Comparison of ENCODE assay signal across 1 cellular context in the genomic region with DNA sequence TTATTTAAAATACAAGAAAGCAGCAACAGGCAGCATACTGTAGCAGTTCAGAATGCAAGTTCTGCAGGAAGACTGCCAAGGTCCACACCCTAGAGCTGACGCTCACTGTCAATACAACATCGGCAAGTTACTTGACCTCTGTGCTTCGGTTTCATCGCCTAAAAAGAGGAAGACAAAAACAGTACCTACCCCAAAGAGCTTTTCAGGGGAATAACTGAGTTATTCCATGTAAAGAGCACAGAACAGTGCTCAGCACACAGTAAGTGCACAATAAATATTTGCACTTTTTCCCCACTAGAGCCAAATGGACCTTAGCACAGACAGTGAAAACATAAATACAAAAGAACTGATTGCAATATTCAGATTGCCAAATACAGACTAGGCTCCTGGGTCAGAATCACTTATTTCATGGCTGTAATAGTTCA.
TF ChIP-seq lines count a peak whose summit lies in the region.

No MANE protein-coding gene starts in this region.

TF ChIP-seq in HepG2, 621 proteins besides CTCF, POLR2A, EP300 and RAD21 (continued from another document and continues in another):
- no peak for TF ChIP-seq NFAT5 (CRISPR knock-in tag; IDR thresholded peaks at IDR 0.05)
- no peak for TF ChIP-seq ZNF235 (CRISPR knock-in tag; IDR thresholded peaks at IDR 0.05; ENCODE audit: borderline replicate concordance)
- TF ChIP-seq ZSCAN9 (CRISPR knock-in tag; IDR thresholded peaks at IDR 0.05; ENCODE audit: borderline replicate concordance): peak; percentile 81; the same call in 1 of the 2 replicates
- TF ChIP-seq, protein P1, sequence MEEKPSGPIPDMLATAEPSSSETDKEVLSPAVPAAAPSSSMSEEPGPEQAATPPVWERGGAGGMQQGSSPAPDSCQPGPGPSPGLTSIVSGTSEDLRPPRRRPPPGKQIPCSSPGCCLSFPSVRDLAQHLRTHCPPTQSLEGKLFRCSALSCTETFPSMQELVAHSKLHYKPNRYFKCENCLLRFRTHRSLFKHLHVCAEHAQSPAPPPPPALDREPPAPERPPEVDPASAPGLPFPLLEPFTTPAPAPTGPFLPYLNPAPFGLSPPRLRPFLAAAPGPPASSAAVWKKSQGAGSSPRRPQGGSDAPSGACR (CRISPR knock-in tag; IDR thresholded peaks at IDR 0.05): no peak
- no peak for TF ChIP-seq HMG20B (CRISPR knock-in tag; conservative IDR thresholded peaks at IDR 0.05)
- no peak for TF ChIP-seq GTF3A (CRISPR knock-in tag; conservative IDR thresholded peaks at IDR 0.05)
- no peak for TF ChIP-seq AHR (CRISPR knock-in tag; IDR thresholded peaks at IDR 0.05)
- TF ChIP-seq ISX (CRISPR knock-in tag; conservative IDR thresholded peaks at IDR 0.05): no peak
- no peak for TF ChIP-seq ZNF510 (CRISPR knock-in tag; IDR thresholded peaks at IDR 0.05; ENCODE audit: low read depth)
- no peak for TF ChIP-seq ZNF737 (CRISPR knock-in tag; IDR thresholded peaks at IDR 0.05; ENCODE audit: borderline replicate concordance)
- peak; percentile 91; the same call in 1 of the 2 replicates for TF ChIP-seq ZKSCAN8 (CRISPR knock-in tag; IDR thresholded peaks at IDR 0.05; ENCODE audit: borderline replicate concordance)
- TF ChIP-seq HNRNPL (IDR thresholded peaks at IDR 0.05; ENCODE audit: low read depth, low read length): no peak
- TF ChIP-seq CENPBD1 (CRISPR knock-in tag; IDR thresholded peaks at IDR 0.05; ENCODE audit: borderline replicate concordance, low read depth): no peak
- peak; percentile 39; the same call in 1 of the 2 replicates for TF ChIP-seq YEATS4 (CRISPR knock-in tag; IDR thresholded peaks at IDR 0.05; ENCODE audit: borderline replicate concordance)
- TF ChIP-seq RARG (CRISPR knock-in tag; IDR thresholded peaks at IDR 0.05; ENCODE audit: low read depth): no peak
- TF ChIP-seq MLX (CRISPR knock-in tag; IDR thresholded peaks at IDR 0.05): no peak
- TF ChIP-seq PRMT3 (CRISPR knock-in tag; IDR thresholded peaks at IDR 0.05; ENCODE audit: borderline replicate concordance, low read depth): no peak
- no peak for TF ChIP-seq ZNF30 (CRISPR knock-in tag; IDR thresholded peaks at IDR 0.05)
- TF ChIP-seq ZNF451 (CRISPR knock-in tag; IDR thresholded peaks at IDR 0.05): no peak
- TF ChIP-seq ZNF33A (CRISPR knock-in tag; IDR thresholded peaks at IDR 0.05; ENCODE audit: borderline replicate concordance): no peak
- TF ChIP-seq, protein P2, sequence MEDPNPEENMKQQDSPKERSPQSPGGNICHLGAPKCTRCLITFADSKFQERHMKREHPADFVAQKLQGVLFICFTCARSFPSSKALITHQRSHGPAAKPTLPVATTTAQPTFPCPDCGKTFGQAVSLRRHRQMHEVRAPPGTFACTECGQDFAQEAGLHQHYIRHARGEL (CRISPR knock-in tag; IDR thresholded peaks at IDR 0.05): no peak
- TF ChIP-seq ARNT2 (CRISPR knock-in tag; IDR thresholded peaks at IDR 0.05; ENCODE audit: low read depth): no peak
- TF ChIP-seq RAD51 (IDR thresholded peaks at IDR 0.05; ENCODE audit: borderline replicate concordance): no peak
- TF ChIP-seq FOXJ3 (CRISPR knock-in tag; IDR thresholded peaks at IDR 0.05; ENCODE audit: borderline replicate concordance): 0 out of 2 replicates have a peak, but pooled peaks have one; percentile 60
- TF ChIP-seq, protein P3, sequence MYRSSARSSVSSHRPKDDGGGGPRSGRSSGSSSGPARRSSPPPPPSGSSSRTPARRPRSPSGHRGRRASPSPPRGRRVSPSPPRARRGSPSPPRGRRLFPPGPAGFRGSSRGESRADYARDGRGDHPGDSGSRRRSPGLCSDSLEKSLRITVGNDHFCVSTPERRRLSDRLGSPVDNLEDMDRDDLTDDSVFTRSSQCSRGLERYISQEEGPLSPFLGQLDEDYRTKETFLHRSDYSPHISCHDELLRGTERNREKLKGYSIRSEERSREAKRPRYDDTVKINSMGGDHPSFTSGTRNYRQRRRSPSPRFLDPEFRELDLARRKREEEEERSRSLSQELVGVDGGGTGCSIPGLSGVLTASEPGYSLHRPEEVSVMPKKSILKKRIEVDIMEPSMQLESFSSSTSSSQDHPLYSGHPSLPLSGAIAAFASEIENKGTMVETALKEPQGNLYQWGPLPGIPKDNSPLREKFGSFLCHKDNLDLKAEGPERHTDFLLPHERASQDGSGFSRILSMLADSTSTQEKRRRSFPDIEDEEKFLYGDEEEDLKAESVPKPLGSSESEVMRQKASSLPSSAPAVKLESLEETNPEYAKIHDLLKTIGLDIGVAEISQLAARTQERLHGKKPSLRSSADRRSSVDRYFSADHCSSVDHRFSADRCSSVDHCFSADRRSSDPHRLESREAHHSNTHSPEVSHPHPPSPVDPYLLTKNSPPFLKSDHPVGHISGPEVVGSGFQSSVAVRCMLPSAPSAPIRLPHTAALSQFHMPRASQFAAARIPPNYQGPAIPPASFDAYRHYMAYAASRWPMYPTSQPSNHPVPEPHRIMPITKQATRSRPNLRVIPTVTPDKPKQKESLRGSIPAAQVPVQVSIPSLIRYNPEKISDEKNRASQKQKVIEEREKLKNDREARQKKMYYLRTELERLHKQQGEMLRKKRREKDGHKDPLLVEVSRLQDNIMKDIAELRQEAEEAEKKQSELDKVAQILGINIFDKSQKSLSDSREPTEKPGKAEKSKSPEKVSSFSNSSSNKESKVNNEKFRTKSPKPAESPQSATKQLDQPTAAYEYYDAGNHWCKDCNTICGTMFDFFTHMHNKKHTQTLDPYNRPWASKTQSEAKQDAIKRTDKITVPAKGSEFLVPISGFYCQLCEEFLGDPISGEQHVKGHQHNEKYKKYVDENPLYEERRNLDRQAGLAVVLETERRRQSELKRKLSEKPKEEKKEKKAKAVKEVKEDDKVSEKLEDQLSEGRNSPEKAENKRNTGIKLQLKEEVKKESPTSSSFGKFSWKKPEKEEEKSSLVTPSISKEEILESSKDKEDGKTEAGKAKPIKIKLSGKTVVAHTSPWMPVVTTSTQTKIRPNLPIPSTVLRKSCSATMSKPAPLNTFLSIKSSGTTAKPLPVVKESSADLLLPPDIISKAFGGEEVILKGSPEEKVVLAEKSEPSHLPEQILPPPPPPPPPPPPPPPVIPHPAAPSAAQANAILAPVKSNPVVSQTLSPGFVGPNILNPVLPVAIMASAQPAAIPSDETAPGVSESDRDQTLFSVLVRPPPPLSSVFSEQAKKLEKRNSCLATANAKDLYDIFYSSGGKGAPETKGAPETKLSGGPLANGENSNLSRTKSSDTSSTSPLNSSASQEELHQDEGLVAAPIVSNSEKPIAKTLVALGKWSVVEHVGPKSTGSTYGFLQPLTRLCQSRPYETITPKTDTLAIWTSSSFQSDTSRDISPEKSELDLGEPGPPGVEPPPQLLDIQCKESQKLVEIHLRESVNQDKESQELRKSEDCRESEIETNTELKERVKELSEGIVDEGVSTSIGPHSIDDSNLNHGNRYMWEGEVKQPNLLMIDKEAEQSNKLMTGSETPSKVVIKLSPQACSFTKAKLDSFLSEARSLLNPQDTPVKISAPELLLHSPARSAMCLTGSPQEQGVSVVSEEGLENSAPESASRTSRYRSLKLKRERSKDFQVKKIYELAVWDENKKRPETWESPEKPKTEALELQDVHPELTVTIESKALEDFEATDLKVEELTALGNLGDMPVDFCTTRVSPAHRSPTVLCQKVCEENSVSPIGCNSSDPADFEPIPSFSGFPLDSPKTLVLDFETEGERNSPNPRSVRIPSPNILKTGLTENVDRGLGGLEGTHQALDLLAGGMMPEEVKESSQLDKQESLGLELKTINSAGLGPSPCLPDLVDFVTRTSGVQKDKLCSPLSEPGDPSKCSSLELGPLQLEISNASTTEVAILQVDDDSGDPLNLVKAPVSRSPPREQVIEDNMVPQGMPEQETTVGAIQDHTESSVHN (CRISPR knock-in tag; IDR thresholded peaks at IDR 0.05): no peak
- TF ChIP-seq TAF15 (IDR thresholded peaks at IDR 0.05; ENCODE audit: low read depth, low read length, poor library complexity, severe bottlenecking): no peak
- TF ChIP-seq MBNL3 (CRISPR knock-in tag; conservative IDR thresholded peaks at IDR 0.05): no peak
- no peak for TF ChIP-seq ZFX (CRISPR knock-in tag; IDR thresholded peaks at IDR 0.05; ENCODE audit: low read depth)
- TF ChIP-seq THAP11 (CRISPR knock-in tag; IDR thresholded peaks at IDR 0.05): no peak
- no peak for TF ChIP-seq ZNF430 (CRISPR knock-in tag; IDR thresholded peaks at IDR 0.05)
- TF ChIP-seq RNF219 (CRISPR knock-in tag; IDR thresholded peaks at IDR 0.05): no peak
- no peak for TF ChIP-seq MEF2D (CRISPR knock-in tag; IDR thresholded peaks at IDR 0.05)
- TF ChIP-seq TBP (CRISPR knock-in tag; IDR thresholded peaks at IDR 0.05): no peak
- no peak for TF ChIP-seq CHCHD3 (CRISPR knock-in tag; IDR thresholded peaks at IDR 0.05)
- no peak for TF ChIP-seq PAF1 (CRISPR knock-in tag; IDR thresholded peaks at IDR 0.05)
- no peak for TF ChIP-seq ZBTB7A (CRISPR knock-in tag; IDR thresholded peaks at IDR 0.05)
- no peak for TF ChIP-seq ZNF432 (CRISPR knock-in tag; IDR thresholded peaks at IDR 0.05; ENCODE audit: borderline replicate concordance)
- TF ChIP-seq GFI1 (CRISPR knock-in tag; IDR thresholded peaks at IDR 0.05; ENCODE audit: borderline replicate concordance): peak; percentile 92
- no peak for TF ChIP-seq PHF5A (CRISPR knock-in tag; IDR thresholded peaks at IDR 0.05; ENCODE audit: low read depth, unreplicated experiment)
- no peak for TF ChIP-seq AGO1 (IDR thresholded peaks at IDR 0.05; ENCODE audit: low read depth, low read length, poor library complexity, severe bottlenecking)
- no peak for TF ChIP-seq PCBP2 (optimal IDR thresholded peaks at IDR 0.05; ENCODE audit: low read depth, low read length, poor library complexity, severe bottlenecking)
- no peak for TF ChIP-seq DNMT3B (CRISPR knock-in tag; conservative IDR thresholded peaks at IDR 0.05)
